Comparison of ENCODE assay signal across 9 cellular contexts in genomic region chr9:129282308-129283211, GRCh38.
DNase-seq lines count a peak whose midpoint lies in the region; TF ChIP-seq lines count a peak whose summit lies in the region.
"Had no signal": no experiment of that assay in that cellular context is flagged by ENCODE, and none has a peak within 500 bp of the region (broad histone marks: within the 10 kb centered on the region; RNA-seq: fewer than 3 reads in every experiment).

No MANE protein-coding gene starts in this region.

- no peak for TF ChIP-seq POLR2A in breast epithelium (IDR thresholded peaks at IDR 0.05)

- WGBS in GM23248 (ENCODE audit: low coverage in 1 of 2, low lambda C conversion rate in 2 of 2, missing lambda C conversion rate in 2 of 2), 2 experiments: 77 to 83% methylated on average over 21 to 29 of the region's 29 CpGs

- H3K9me3 ChIP-seq in breast epithelium: no peaks in the 10 kb centered on the region
- no peaks in the 10 kb centered on the region for H3K9me3 ChIP-seq in skeletal muscle tissue (ENCODE audit: control insufficient read depth in 3 of 3, low read length in 3 of 3)
- no peaks in the 10 kb centered on the region for H3K9me3 ChIP-seq in GM23248 (ENCODE audit: low read depth)

- H3K27me3 ChIP-seq in breast epithelium (no peaks in the 10 kb centered on the region), layer of hippocampus (ENCODE audit: control insufficient read depth, insufficient read depth, low read length) (no peaks in the 10 kb centered on the region), skeletal muscle tissue (ENCODE audit: control insufficient read depth in 3 of 3, insufficient read depth in 3 of 3, low read length in 3 of 3) (no peaks in the 10 kb centered on the region), GM23248 (replicated peaks; ENCODE audit: insufficient read depth) (no peaks in the 10 kb centered on the region)

- no peaks in the 10 kb centered on the region for H3F3A ChIP-seq in GM23248 (ENCODE audit: insufficient read depth)

- H3K4me1 ChIP-seq in breast epithelium (no peaks in the 10 kb centered on the region), skeletal muscle tissue (ENCODE audit: control insufficient read depth in 3 of 3, insufficient read depth in 3 of 3, low read length in 3 of 3) (no peaks in the 10 kb centered on the region), GM23248 (ENCODE audit: insufficient read depth) (0 out of 2 replicates have a peak, but pooled peaks cover 8% of the 10 kb centered on the region)

- intact Hi-C loops in breast epithelium (cut with DNase I; ENCODE audit: low total_unique reads): no loop called here

- H3K9ac ChIP-seq in skeletal muscle tissue (ENCODE audit: low read depth in 1 of 3, low read length in 3 of 3) (peak overlapping the region in 2 of 3 donors; percentile 33 to 38), GM23248 (no peak overlapping the region)

- in situ Hi-C loops in KBM-7 (cut with MboI; ENCODE audit: low pct_unique_long_range_greater_than_20kb, low sequenced_read_pairs): no loop called here
- in situ Hi-C loops in GM23248 (cut with MboI): no loop called here

- DNase-seq in KBM-7 (peak; percentile 53), breast epithelium (ENCODE audit: low spot score in 2 of 2) (peak; percentile 26 to 40), NCI-H2081 treated with DMSO at 0.1 percent for 48 hours (lab: John Stamatoyannopoulos, UW) (no peak), GM23248 (no peak), NCI-H446 treated with DMSO at 0.1 percent for 48 hours (lab: John Stamatoyannopoulos, UW) (no peak), COLO668 (lab: John Stamatoyannopoulos, UW; ENCODE audit: unreplicated experiment) (no peak)
- DNase-seq: NCI-H524 had no signal

- no peaks in the 10 kb centered on the region for H4K20me1 ChIP-seq in GM23248 (ENCODE audit: insufficient read depth)

- H3K4me3 ChIP-seq in breast epithelium (peak overlapping the region; percentile 41 to 60 (median 44)), skeletal muscle tissue (ENCODE audit: low read length in 3 of 3) (peak overlapping the region; percentile 53 to 67 (median 58)), GM23248 (no peak overlapping the region)

- no peaks in the 10 kb centered on the region for H3K36me3 ChIP-seq in breast epithelium
- H3K36me3 ChIP-seq in skeletal muscle tissue (ENCODE audit: control insufficient read depth in 3 of 3, insufficient read depth in 3 of 3, low read length in 3 of 3): no peaks in the 10 kb centered on the region
- H3K36me3 ChIP-seq in GM23248 (ENCODE audit: low read depth): no peaks in the 10 kb centered on the region

- no peak overlapping the region for H2AFZ ChIP-seq in GM23248

- TF ChIP-seq CTCF in breast epithelium (IDR thresholded peaks at IDR 0.05): no peak

- no peaks in the 10 kb centered on the region for H3K79me2 ChIP-seq in GM23248 (ENCODE audit: insufficient read depth)

- no peak overlapping the region for H3K4me2 ChIP-seq in GM23248 (ENCODE audit: unreplicated experiment)

- H3K27ac ChIP-seq in breast epithelium: peak overlapping the region; percentile 25 to 57
- H3K27ac ChIP-seq in layer of hippocampus (ENCODE audit: low read depth, low read length): peak overlapping the region; percentile 3
- no peak overlapping the region for H3K27ac ChIP-seq in skeletal muscle tissue (ENCODE audit: low read depth, low read length)
- H3K27ac ChIP-seq in GM23248: no peak overlapping the region

- H3K9me2 ChIP-seq in GM23248 (ENCODE audit: insufficient read depth): no peaks in the 10 kb centered on the region

Comparison
In these comparisons a context has a peak if more than half of its experiments do, and no peak if none do; other contexts are left out.
1. DNase-seq: peak in KBM-7 (single experiment) and breast epithelium (2 of 2); none in NCI-H2081 treated with DMSO at 0.1 percent for 48 hours (single experiment), GM23248 (single experiment), NCI-H446 treated with DMSO at 0.1 percent for 48 hours (single experiment) and COLO668 (single experiment).
2. H3K27ac ChIP-seq: peak in breast epithelium (2 of 2) and layer of hippocampus (single experiment); none in skeletal muscle tissue (single experiment) and GM23248 (single experiment).